In the genomic region with DNA sequence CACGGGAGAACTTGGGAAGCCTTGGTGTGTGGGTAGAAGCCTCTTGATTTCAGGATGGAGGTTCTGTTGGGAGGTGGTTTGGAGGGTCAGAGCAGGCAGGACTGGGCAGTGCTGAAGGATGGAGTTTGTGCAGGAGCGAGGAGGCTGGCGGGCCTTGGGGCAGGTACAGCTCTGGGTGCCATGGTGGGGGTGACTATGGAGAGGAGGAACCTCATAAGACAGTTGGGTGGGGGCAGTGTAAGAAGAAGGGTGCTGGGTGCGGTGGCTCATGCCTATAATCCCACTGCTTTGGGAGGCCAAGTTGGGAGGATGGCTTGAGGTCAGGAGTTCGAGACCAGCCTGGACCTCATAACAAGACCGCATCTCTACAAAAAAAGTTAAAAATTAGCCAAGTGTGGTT, we compare ENCODE assay signal across 22 cellular contexts. TPM values are rescaled to one million over a fixed set of nuclear protein-coding genes. Genes with fewer than 3 reads are reported as not detected.
"Had no signal": no experiment of that assay in that cellular context is flagged by ENCODE, and none has a peak within 500 bp of the region (broad histone marks: within the 10 kb centered on the region; RNA-seq: fewer than 3 reads in every experiment).

No MANE protein-coding gene starts in this region.

- ATAC-seq: activated CD8-positive, alpha-beta T cell treated with anti-CD3 and anti-CD28 coated beads, Interleukin-2, amount 10 ng/mL, durations not matched to agents 7 days and 5 days; T-helper 17 cell; WTC11 had no signal

- H3K9ac ChIP-seq: KMS-11 had no signal

- H3K27ac ChIP-seq: KMS-11, Peyer's patch had no signal

- H3K4me2 ChIP-seq: KMS-11 had no signal

- H3K9me3 ChIP-seq: Peyer's patch had no signal

- H3K27me3 ChIP-seq: Peyer's patch had no signal

- H3K4me1 ChIP-seq: Peyer's patch had no signal

- H3K9me3 Mint-ChIP-seq: activated naive CD4-positive, alpha-beta T cell treated with anti-CD3 and anti-CD28 coated beads, Interleukin-2, amount 10 ng/mL, durations not matched to agents 7 days and 5 days; activated naive CD8-positive, alpha-beta T cell treated with anti-CD3 and anti-CD28 coated beads for 36 hours; activated T-cell treated with anti-CD3 and anti-CD28 coated beads, Interleukin-2, amount 50 U/mL, for 24 hours; activated T-helper 1 cell treated with anti-CD3 and anti-CD28 coated beads, Interleukin-12 subunit alpha, Interleukin-12 subunit beta, Interleukin-2, Interleukin-4 antibody, amounts not matched to agents 30 ng/mL and 10 ng/mL and 1 ng/mL, durations not matched to agents 14 hours and 24 hours and 36 hours had no signal

- H3K27ac Mint-ChIP-seq: activated naive CD4-positive, alpha-beta T cell treated with anti-CD3 and anti-CD28 coated beads, Interleukin-2, amount 10 ng/mL, durations not matched to agents 7 days and 5 days; activated naive CD8-positive, alpha-beta T cell treated with anti-CD3 and anti-CD28 coated beads for 36 hours; activated T-cell treated with anti-CD3 and anti-CD28 coated beads, Interleukin-2, amount 50 U/mL, for 24 hours; activated T-helper 1 cell treated with anti-CD3 and anti-CD28 coated beads, Interleukin-12 subunit alpha, Interleukin-12 subunit beta, Interleukin-2, Interleukin-4 antibody, amounts not matched to agents 30 ng/mL and 10 ng/mL and 1 ng/mL, durations not matched to agents 14 hours and 24 hours and 36 hours; T-helper 17 cell; WTC11 had no signal

- H3K36me3 Mint-ChIP-seq: activated naive CD4-positive, alpha-beta T cell treated with anti-CD3 and anti-CD28 coated beads, Interleukin-2, amount 10 ng/mL, durations not matched to agents 7 days and 5 days; activated naive CD8-positive, alpha-beta T cell treated with anti-CD3 and anti-CD28 coated beads for 36 hours had no signal

- DNase-seq: activated CD4-positive, alpha-beta T cell treated with anti-CD3 and anti-CD28 coated beads for 48 hours; activated CD4-positive, alpha-beta T cell treated with anti-CD3 and anti-CD28 coated beads, Interleukin-2, amount 50 U/mL, for 4 hours; activated CD4-positive, CD25-positive, alpha-beta regulatory T cell treated with anti-CD3 and anti-CD28 coated beads, Interleukin-2, amount 50 U/mL, for 72 hours; activated CD8-positive, alpha-beta T cell treated with anti-CD3 and anti-CD28 coated beads, Interleukin-2, amount 10 ng/mL, durations not matched to agents 7 days and 5 days; activated gamma-delta T cell treated with Interleukin-2 at 50 U/mL for 16 hours; activated naive CD4-positive, alpha-beta T cell treated with anti-CD3 and anti-CD28 coated beads, Interleukin-2, amount 10 ng/mL, durations not matched to agents 7 days and 5 days; activated naive CD8-positive, alpha-beta T cell treated with anti-CD3 and anti-CD28 coated beads for 36 hours; activated T-cell treated with anti-CD3 and anti-CD28 coated beads, Interleukin-2, amount 50 U/mL, for 24 hours; MM.1S; NCI-H1105 treated with DMSO at 0.1 percent for 48 hours; NCI-H146; NCI-H187 treated with DMSO at 0.1 percent for 48 hours; NCI-H2081 treated with DMSO at 0.1 percent for 48 hours; NCI-H446; NCI-H524; Peyer's patch; SHP77 treated with DMSO at 0.1 percent for 48 hours; T-helper 17 cell; T-helper 9 cell had no signal

- H3K27me3 Mint-ChIP-seq: activated naive CD8-positive, alpha-beta T cell treated with anti-CD3 and anti-CD28 coated beads for 36 hours; activated T-cell treated with anti-CD3 and anti-CD28 coated beads, Interleukin-2, amount 50 U/mL, for 24 hours; T-helper 17 cell had no signal

- H3K4me3 ChIP-seq: Peyer's patch had no signal

- H3K4me3 Mint-ChIP-seq: activated CD8-positive, alpha-beta T cell treated with anti-CD3 and anti-CD28 coated beads, Interleukin-2, amount 10 ng/mL, durations not matched to agents 7 days and 5 days; activated naive CD4-positive, alpha-beta T cell treated with anti-CD3 and anti-CD28 coated beads, Interleukin-2, amount 10 ng/mL, durations not matched to agents 7 days and 5 days; activated naive CD8-positive, alpha-beta T cell treated with anti-CD3 and anti-CD28 coated beads for 36 hours; activated T-cell treated with anti-CD3 and anti-CD28 coated beads, Interleukin-2, amount 50 U/mL, for 24 hours; activated T-helper 1 cell treated with anti-CD3 and anti-CD28 coated beads, Interleukin-12 subunit alpha, Interleukin-12 subunit beta, Interleukin-2, Interleukin-4 antibody, amounts not matched to agents 30 ng/mL and 10 ng/mL and 1 ng/mL, durations not matched to agents 14 hours and 24 hours and 36 hours; T-helper 17 cell; WTC11 had no signal

- H3K4me1 Mint-ChIP-seq: activated naive CD4-positive, alpha-beta T cell treated with anti-CD3 and anti-CD28 coated beads, Interleukin-2, amount 10 ng/mL, durations not matched to agents 7 days and 5 days; activated naive CD8-positive, alpha-beta T cell treated with anti-CD3 and anti-CD28 coated beads for 36 hours had no signal

RNA-seq across cellular contexts. Expression of a gene that starts 54.7 kb away (rescaled TPM):
- total RNA-seq: activated CD8-positive, alpha-beta T cell treated with anti-CD3 and anti-CD28 coated beads, Interleukin-2, amount 10 ng/mL, durations not matched to agents 7 days and 5 days had no signal
